ENCODE assay signal across 6 cellular contexts in genomic region chr1:25382543-25382942, GRCh38. TPM values are rescaled to one million over a fixed set of nuclear protein-coding genes. Genes with fewer than 3 reads are reported as not detected.
"Had no signal": no experiment of that assay in that cellular context is flagged by ENCODE, and none has a peak within 500 bp of the region (broad histone marks: within the 10 kb centered on the region; RNA-seq: fewer than 3 reads in every experiment).

No MANE protein-coding gene starts in this region.

RNA-seq across cellular contexts. Expression of gene RHCE, which starts 38.1 kb away (rescaled TPM):
- total RNA-seq: natural killer cell, occipital lobe, progenitor cell of endocrine pancreas, subcutaneous adipose tissue, thoracic aorta, vagina had no signal
